In the genomic region with DNA sequence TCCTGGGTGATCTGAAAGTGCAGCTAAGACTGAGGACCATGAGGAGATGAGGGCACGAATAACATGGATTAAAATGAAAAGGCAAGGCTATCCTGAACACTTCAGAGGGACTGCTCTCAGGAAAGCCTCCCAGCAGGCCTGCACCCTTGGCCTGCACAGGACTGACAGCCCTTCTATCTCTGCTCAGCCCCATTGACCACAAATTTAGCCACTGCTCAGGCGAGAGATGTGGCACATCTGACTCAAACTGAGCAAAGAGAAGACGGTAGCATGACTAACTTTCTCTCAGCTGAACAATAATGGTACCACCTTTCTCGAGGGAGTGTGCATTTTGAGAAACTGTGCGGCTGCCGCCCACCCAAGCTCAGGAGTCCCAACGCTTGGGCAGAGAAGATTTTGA, we compare ENCODE assay signal across 1 cellular context.
A peak's percentile ranks its signal among the peaks of the same experiment; 100 is the strongest.
TF ChIP-seq lines count a peak whose summit lies in the region.

No MANE protein-coding gene starts in this region.

TF ChIP-seq in K562, 482 proteins besides CTCF, POLR2A, EP300 and RAD21 (continued from another document):
- TF ChIP-seq CBX2 (IDR thresholded peaks at IDR 0.05; ENCODE audit: insufficient read depth, low read length, poor library complexity, severe bottlenecking) (no peak), SP2 (IDR thresholded peaks at IDR 0.05; ENCODE audit: extremely low read depth, low read depth, low read length, poor library complexity, severe bottlenecking) (no peak), NR2F6 (CRISPR knock-in tag; IDR thresholded peaks at IDR 0.05) (no peak), MYC (IDR thresholded peaks at IDR 0.05; ENCODE audit: low read depth, low read length) (peak; percentile 8; the same call in 1 of the 2 replicates), MYC (CRISPR knock-in tag; IDR thresholded peaks at IDR 0.05; ENCODE audit: borderline replicate concordance, low read depth) (no peak), ZNF146 (CRISPR knock-in tag; IDR thresholded peaks at IDR 0.05; ENCODE audit: unreplicated experiment) (no peak), FOXA1 (IDR thresholded peaks at IDR 0.05; ENCODE audit: borderline replicate concordance) (no peak), FOS (IDR thresholded peaks at IDR 0.05; ENCODE audit: extremely low read depth, insufficient read length) (no peak), ZBTB11 (CRISPR knock-in tag; IDR thresholded peaks at IDR 0.05) (0 out of 6 replicates have a peak, but pooled peaks of 1 of the 3 experiments have one; percentile 17), RNF2 (IDR thresholded peaks at IDR 0.05) (0 out of 2 replicates have a peak, but pooled peaks have one; percentile 29), BCL6 (CRISPR knock-in tag; IDR thresholded peaks at IDR 0.05) (no peak), BRD4 (IDR thresholded peaks at IDR 0.05) (no peak), SRF (CRISPR knock-in tag; IDR thresholded peaks at IDR 0.05) (0 out of 4 replicates have a peak, but pooled peaks of 1 of the 2 experiments have one; percentile 62), TAL1 (IDR thresholded peaks at IDR 0.05) (no peak), TEAD1 (CRISPR knock-in tag; IDR thresholded peaks at IDR 0.05) (0 out of 4 replicates have a peak, but pooled peaks of 1 of the 2 experiments have one; percentile 33)
- TF ChIP-seq, protein P1, sequence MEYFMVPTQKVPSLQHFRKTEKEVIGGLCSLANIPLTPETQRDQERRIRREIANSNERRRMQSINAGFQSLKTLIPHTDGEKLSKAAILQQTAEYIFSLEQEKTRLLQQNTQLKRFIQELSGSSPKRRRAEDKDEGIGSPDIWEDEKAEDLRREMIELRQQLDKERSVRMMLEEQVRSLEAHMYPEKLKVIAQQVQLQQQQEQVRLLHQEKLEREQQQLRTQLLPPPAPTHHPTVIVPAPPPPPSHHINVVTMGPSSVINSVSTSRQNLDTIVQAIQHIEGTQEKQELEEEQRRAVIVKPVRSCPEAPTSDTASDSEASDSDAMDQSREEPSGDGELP (CRISPR knock-in tag; IDR thresholded peaks at IDR 0.05; ENCODE audit: borderline replicate concordance), result no peak
